Comparison of ENCODE assay signal across 9 cellular contexts in genomic region chrX:9312922-9313867, GRCh38.
DNase-seq lines count a peak whose midpoint lies in the region; ATAC-seq and TF ChIP-seq lines count a peak whose summit lies in the region.
"Had no signal": no experiment of that assay in that cellular context is flagged by ENCODE, and none has a peak within 500 bp of the region (broad histone marks: within the 10 kb centered on the region; RNA-seq: fewer than 3 reads in every experiment).

No MANE protein-coding gene starts in this region.

- H3K27me3 ChIP-seq in spleen (replicated peaks in 1 of 7), result no peaks in the 10 kb centered on the region

- WGBS in spleen, 5 donors, result 54 to 81% (median 72%) methylated on average over 11 to 12 of the region's 12 CpGs

- H3K4me3 Mint-ChIP-seq in activated CD8-positive, alpha-beta memory T cell treated with anti-CD3 and anti-CD28 coated beads, Interleukin-2, amount 10 ng/mL, durations not matched to agents 7 days and 5 days, result no peak overlapping the region
- H3K4me3 Mint-ChIP-seq: activated naive CD8-positive, alpha-beta T cell had no signal

- peak; percentile 71 for TF ChIP-seq CTCF in NB4 (IDR thresholded peaks at IDR 0.05; ENCODE audit: low read depth, low read length)
- TF ChIP-seq CTCF in fibroblast of mammary gland (conservative IDR thresholded peaks at IDR 0.05; ENCODE audit: control insufficient read depth, insufficient read depth, low read depth, low read length), result peak; percentile 58
- peak; percentile 26 to 84 (median 69) for TF ChIP-seq CTCF in spleen (IDR thresholded peaks at IDR 0.05 in 8 of 11, conservative IDR thresholded peaks at IDR 0.05 in 3 of 11)

- intact Hi-C loops in spleen (cut with DNase I; ENCODE audit: low total_unique reads), result no loop called here

- CTCF ChIA-PET in activated CD8-positive, alpha-beta memory T cell treated with anti-CD3 and anti-CD28 coated beads, Interleukin-2, amount 10 ng/mL, durations not matched to agents 7 days and 5 days (lab: Charles Lee), result interaction anchor here (0.6 to 1.8 kb wide), 9 partner anchors 14 to 342 kb away, joined by 3 to 6 read pairs (median 4); no protein-coding TSS in a partner anchor

- peak overlapping the region; percentile 52 for H3K27ac Mint-ChIP-seq in activated CD8-positive, alpha-beta memory T cell treated with anti-CD3 and anti-CD28 coated beads, Interleukin-2, amount 10 ng/mL, durations not matched to agents 7 days and 5 days
- H3K27ac Mint-ChIP-seq: activated naive CD8-positive, alpha-beta T cell had no signal

- no peak overlapping the region for H3K4me3 ChIP-seq in NB4 (ENCODE audit: low read depth, low read length)
- H3K4me3 ChIP-seq in fibroblast of mammary gland (ENCODE audit: control insufficient read depth, low read depth, low read length), result no peak overlapping the region
- H3K4me3 ChIP-seq in spleen, result peak overlapping the region in 1 of 8 donors; percentile 3

- DNase-seq in ELF-1 (ENCODE audit: low read depth, low spot score) (peak; percentile 60), NB4 (ENCODE audit: low read depth) (peak; percentile 60), fibroblast of mammary gland (ENCODE audit: low read depth) (no peak), spleen (peak; percentile 92), DMS79 (lab: John Stamatoyannopoulos, UW) (no peak), mesenteric fat pad (ENCODE audit: low spot score) (no peak)
- DNase-seq in activated CD8-positive, alpha-beta memory T cell treated with anti-CD3 and anti-CD28 coated beads, Interleukin-2, amount 10 ng/mL, durations not matched to agents 7 days and 5 days, result peak; percentile 78

- peaks cover 0 to 15% (median 4%) of the 10 kb centered on the region in 6 donors for H3K4me1 ChIP-seq in spleen

- peak; percentile 89 for ATAC-seq in GM21529 (IDR thresholded peaks at IDR 0.05; ENCODE audit: unreplicated experiment)
- ATAC-seq in activated CD8-positive, alpha-beta memory T cell treated with anti-CD3 and anti-CD28 coated beads, Interleukin-2, amount 10 ng/mL, durations not matched to agents 7 days and 5 days, result peak; percentile 74

- H3K36me3 ChIP-seq in spleen, result no peaks in the 10 kb centered on the region

- no peaks in the 10 kb centered on the region for H3K36me3 Mint-ChIP-seq in activated CD8-positive, alpha-beta memory T cell treated with anti-CD3 and anti-CD28 coated beads, Interleukin-2, amount 10 ng/mL, durations not matched to agents 7 days and 5 days
- H3K36me3 Mint-ChIP-seq: activated naive CD8-positive, alpha-beta T cell had no signal

- H3K9me3 ChIP-seq in spleen, result no peaks in the 10 kb centered on the region

- H3K4me1 Mint-ChIP-seq in activated CD8-positive, alpha-beta memory T cell treated with anti-CD3 and anti-CD28 coated beads, Interleukin-2, amount 10 ng/mL, durations not matched to agents 7 days and 5 days, result peaks cover 20% of the 10 kb centered on the region

- no peak overlapping the region for H3K27ac ChIP-seq in spleen

- TF ChIP-seq POLR2A in NB4 (IDR thresholded peaks at IDR 0.05; ENCODE audit: extremely low read depth, insufficient read length) (no peak), spleen (IDR thresholded peaks at IDR 0.05) (no peak)

- H3K27me3 Mint-ChIP-seq in activated CD8-positive, alpha-beta memory T cell treated with anti-CD3 and anti-CD28 coated beads, Interleukin-2, amount 10 ng/mL, durations not matched to agents 7 days and 5 days, result no peaks in the 10 kb centered on the region
- H3K27me3 Mint-ChIP-seq: activated naive CD8-positive, alpha-beta T cell had no signal

- H3K9me3 Mint-ChIP-seq in activated CD8-positive, alpha-beta memory T cell treated with anti-CD3 and anti-CD28 coated beads, Interleukin-2, amount 10 ng/mL, durations not matched to agents 7 days and 5 days (ENCODE audit: low read depth), result no peaks in the 10 kb centered on the region

Comparison
In these comparisons a context has a peak if more than half of its experiments do, and no peak if none do; other contexts are left out.
1. DNase-seq: peak in ELF-1 (single experiment), NB4 (single experiment), activated CD8-positive, alpha-beta memory T cell treated with anti-CD3 and anti-CD28 coated beads, Interleukin-2, amount 10 ng/mL, durations not matched to agents 7 days and 5 days (single experiment) and spleen (single experiment); none in fibroblast of mammary gland (single experiment), DMS79 (single experiment) and mesenteric fat pad (single experiment).
2. Peak in every context shown above with its lines, with median percentiles within 50 percentile points of each other: CTCF ChIP-seq.